In the genomic region with DNA sequence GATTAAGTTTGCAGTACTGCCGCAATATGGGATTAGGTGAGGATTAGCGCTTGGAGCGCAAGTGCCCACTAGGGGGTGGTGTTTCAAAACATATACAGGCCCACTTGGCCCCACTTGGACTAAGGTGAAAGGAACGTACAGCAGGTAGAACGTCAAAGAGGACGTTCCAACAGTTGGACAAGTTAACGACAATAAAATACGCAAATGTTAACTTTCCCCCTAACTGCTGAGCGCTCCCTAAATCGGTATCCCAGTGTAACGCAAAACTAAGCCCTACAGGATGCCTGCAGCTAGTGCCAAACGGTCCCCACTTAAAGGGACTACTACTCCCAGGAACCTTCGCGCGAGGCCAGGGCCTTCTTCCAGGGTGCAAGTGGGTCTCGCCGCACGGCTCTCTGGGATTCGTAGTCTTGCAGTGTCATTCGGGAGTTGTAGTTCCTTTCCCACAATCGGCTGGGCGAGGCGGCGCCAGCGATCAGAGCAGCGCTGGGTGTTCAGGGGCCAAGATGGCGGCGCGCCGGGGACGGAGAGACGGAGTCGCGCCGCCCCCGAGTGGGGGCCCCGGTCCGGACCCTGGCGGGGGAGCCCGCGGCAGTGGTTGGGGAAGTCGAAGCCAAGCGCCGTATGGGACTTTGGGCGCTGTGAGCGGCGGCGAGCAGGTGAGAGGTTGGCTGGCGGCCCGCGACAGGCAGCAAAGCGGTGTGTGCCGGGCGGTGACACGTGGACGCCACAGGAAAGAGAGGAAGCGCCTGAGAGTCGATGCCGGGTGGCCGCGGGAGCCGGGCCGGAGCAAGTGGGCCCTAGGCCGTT, we compare ENCODE assay signal across 8 cellular contexts. TPM values are rescaled to one million over a fixed set of nuclear protein-coding genes. Genes with fewer than 3 reads are reported as not detected.
DNase-seq lines count a peak whose midpoint lies in the region; ATAC-seq and TF ChIP-seq lines count a peak whose summit lies in the region.

A gene with protein sequence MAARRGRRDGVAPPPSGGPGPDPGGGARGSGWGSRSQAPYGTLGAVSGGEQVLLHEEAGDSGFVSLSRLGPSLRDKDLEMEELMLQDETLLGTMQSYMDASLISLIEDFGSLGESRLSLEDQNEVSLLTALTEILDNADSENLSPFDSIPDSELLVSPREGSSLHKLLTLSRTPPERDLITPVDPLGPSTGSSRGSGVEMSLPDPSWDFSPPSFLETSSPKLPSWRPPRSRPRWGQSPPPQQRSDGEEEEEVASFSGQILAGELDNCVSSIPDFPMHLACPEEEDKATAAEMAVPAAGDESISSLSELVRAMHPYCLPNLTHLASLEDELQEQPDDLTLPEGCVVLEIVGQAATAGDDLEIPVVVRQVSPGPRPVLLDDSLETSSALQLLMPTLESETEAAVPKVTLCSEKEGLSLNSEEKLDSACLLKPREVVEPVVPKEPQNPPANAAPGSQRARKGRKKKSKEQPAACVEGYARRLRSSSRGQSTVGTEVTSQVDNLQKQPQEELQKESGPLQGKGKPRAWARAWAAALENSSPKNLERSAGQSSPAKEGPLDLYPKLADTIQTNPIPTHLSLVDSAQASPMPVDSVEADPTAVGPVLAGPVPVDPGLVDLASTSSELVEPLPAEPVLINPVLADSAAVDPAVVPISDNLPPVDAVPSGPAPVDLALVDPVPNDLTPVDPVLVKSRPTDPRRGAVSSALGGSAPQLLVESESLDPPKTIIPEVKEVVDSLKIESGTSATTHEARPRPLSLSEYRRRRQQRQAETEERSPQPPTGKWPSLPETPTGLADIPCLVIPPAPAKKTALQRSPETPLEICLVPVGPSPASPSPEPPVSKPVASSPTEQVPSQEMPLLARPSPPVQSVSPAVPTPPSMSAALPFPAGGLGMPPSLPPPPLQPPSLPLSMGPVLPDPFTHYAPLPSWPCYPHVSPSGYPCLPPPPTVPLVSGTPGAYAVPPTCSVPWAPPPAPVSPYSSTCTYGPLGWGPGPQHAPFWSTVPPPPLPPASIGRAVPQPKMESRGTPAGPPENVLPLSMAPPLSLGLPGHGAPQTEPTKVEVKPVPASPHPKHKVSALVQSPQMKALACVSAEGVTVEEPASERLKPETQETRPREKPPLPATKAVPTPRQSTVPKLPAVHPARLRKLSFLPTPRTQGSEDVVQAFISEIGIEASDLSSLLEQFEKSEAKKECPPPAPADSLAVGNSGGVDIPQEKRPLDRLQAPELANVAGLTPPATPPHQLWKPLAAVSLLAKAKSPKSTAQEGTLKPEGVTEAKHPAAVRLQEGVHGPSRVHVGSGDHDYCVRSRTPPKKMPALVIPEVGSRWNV (N-terminal part only) (plus strand): TSS at position 478 of the 810 bp plus-strand sequence. CDS start 29 bp downstream, at position 507.

- H3K4me3 Mint-ChIP-seq in activated B cell treated with CpG ODN at 0.5 μM for 24 hours (peak within 1 kb of the TSS; percentile 99), immature natural killer cell (peak within 1 kb of the TSS; percentile 92 to 99 (median 95))

- H3K4me3 ChIP-seq in spleen, result peak within 1 kb of the TSS; percentile 90 to 100 (median 98)

- H3K36me3 Mint-ChIP-seq in activated B cell treated with CpG ODN at 0.5 μM for 24 hours (ENCODE audit: low read depth) (peaks cover 24% of the 10 kb centered on the region), immature natural killer cell (no peaks in the 10 kb centered on the region)

- H3K4me1 Mint-ChIP-seq in activated B cell treated with CpG ODN at 0.5 μM for 24 hours (peaks cover 41% of the 10 kb centered on the region), immature natural killer cell (peaks cover 33 to 44% of the 10 kb centered on the region in 2 donors)

- no peaks in the 10 kb centered on the region for H3K27me3 Mint-ChIP-seq in activated B cell treated with CpG ODN at 0.5 μM for 24 hours
- H3K27me3 Mint-ChIP-seq in immature natural killer cell (ENCODE audit: low read depth in 3 of 3), result peaks cover 3 to 12% (median 4%) of the 10 kb centered on the region in 3 donors

- no peaks in the 10 kb centered on the region for H3K9me3 ChIP-seq in spleen

- intact Hi-C loops in activated B cell treated with CpG ODN at 0.5 μM for 24 hours (cut with micrococcal nuclease) (loop anchor here (1.0 to 2.0 kb wide), 14 partner anchors 12 to 779 kb away; a partner anchor contains a TSS), spleen (cut with DNase I; ENCODE audit: low total_unique reads) (no loop called here)

- peaks cover 0 to 6% (median 3%) of the 10 kb centered on the region in 6 donors for H3K36me3 ChIP-seq in spleen

- peak within 1 kb of the TSS; percentile 92 for H3K27ac ChIP-seq in caudate nucleus (ENCODE audit: low read depth, low read length)
- H3K27ac ChIP-seq in spleen, result peak within 1 kb of the TSS; percentile 86 to 93 (median 92)

- H3K4me1 ChIP-seq in spleen, result peaks cover 14 to 50% (median 40%) of the 10 kb centered on the region in 6 donors

- DNase-seq in AG20443 (ENCODE audit: low spot score) (peak; percentile 96), NCI-H345 (lab: John Stamatoyannopoulos, UW) (peak; percentile 95), activated B cell treated with CpG ODN at 0.5 μM for 24 hours (peak; percentile 89), caudate nucleus (lab: John Stamatoyannopoulos, UW) (peak; percentile 86 to 100 (median 98)), immature natural killer cell (peak; percentile 94 to 96 (median 95)), spleen (peak; percentile 99)

- CTCF ChIA-PET in activated B cell treated with CpG ODN at 0.5 μM for 24 hours (lab: Charles Lee), result interaction anchor here (1.4 to 2.0 kb wide), 5 partner anchors 10 to 219 kb away, joined by 4 to 13 read pairs (median 6); no protein-coding TSS in a partner anchor

- no peaks in the 10 kb centered on the region for H3K9me3 Mint-ChIP-seq in activated B cell treated with CpG ODN at 0.5 μM for 24 hours
- no peaks in the 10 kb centered on the region for H3K9me3 Mint-ChIP-seq in immature natural killer cell

- ATAC-seq in GM19023 (IDR thresholded peaks at IDR 0.05; ENCODE audit: unreplicated experiment), result peak; percentile 92
- ATAC-seq in HG03280 (IDR thresholded peaks at IDR 0.05; ENCODE audit: unreplicated experiment), result peak; percentile 93
- ATAC-seq in activated B cell treated with CpG ODN at 0.5 μM for 24 hours (ENCODE audit: low read depth), result peak; percentile 93

- TF ChIP-seq POLR2A in spleen (IDR thresholded peaks at IDR 0.05), result peak in 1 of 3 donors; percentile 63

- H3K27me3 ChIP-seq in spleen (replicated peaks in 1 of 7), result no peaks in the 10 kb centered on the region

- peak; percentile 81 for TF ChIP-seq CTCF in activated B cell treated with CpG ODN at 0.5 μM for 24 hours (IDR thresholded peaks at IDR 0.05)
- TF ChIP-seq CTCF in spleen (IDR thresholded peaks at IDR 0.05 in 8 of 11, conservative IDR thresholded peaks at IDR 0.05 in 3 of 11), result peak; percentile 90 to 98 (median 95)

- POLR2A ChIA-PET in activated B cell treated with CpG ODN at 0.5 μM for 24 hours (lab: Charles Lee), result interaction anchor here (0.7 to 2.3 kb wide), 7 partner anchors 10 to 264 kb away, joined by 3 to 18 read pairs (median 5); a partner anchor contains a TSS

- peak within 1 kb of the TSS; percentile 98 for H3K27ac Mint-ChIP-seq in activated B cell treated with CpG ODN at 0.5 μM for 24 hours
- peak within 1 kb of the TSS; percentile 88 to 99 (median 98) for H3K27ac Mint-ChIP-seq in immature natural killer cell

- WGBS in spleen, 5 donors, result 0 to 1% (median 0%) methylated on average over 29 to 64 of the region's 64 CpGs

RNA-seq across cellular contexts. Expression of the gene that starts here (rescaled TPM):
- total RNA-seq in activated B cell treated with CpG ODN at 0.5 μM for 24 hours (65.1 and 77.2 TPM in 2 replicates), spleen (10 to 100 TPM; 22.3 to 52.5 (median 30.9) TPM)
- polyA plus RNA-seq in immature natural killer cell (10 to 100 TPM in 1 of 3 donors, 1 to 10 TPM in 2; 3.8 to 10.9 (median 7.5) TPM), spleen (10 to 100 TPM; 12.1 to 22.0 (median 15.4) TPM)

Comparison
In these comparisons a context has a peak if more than half of its experiments do, and no peak if none do; other contexts are left out.
1. Peak in every context shown above with its lines: DNase-seq, ATAC-seq, H3K4me3 ChIP-seq and H3K27ac ChIP-seq.